In the genomic region with DNA sequence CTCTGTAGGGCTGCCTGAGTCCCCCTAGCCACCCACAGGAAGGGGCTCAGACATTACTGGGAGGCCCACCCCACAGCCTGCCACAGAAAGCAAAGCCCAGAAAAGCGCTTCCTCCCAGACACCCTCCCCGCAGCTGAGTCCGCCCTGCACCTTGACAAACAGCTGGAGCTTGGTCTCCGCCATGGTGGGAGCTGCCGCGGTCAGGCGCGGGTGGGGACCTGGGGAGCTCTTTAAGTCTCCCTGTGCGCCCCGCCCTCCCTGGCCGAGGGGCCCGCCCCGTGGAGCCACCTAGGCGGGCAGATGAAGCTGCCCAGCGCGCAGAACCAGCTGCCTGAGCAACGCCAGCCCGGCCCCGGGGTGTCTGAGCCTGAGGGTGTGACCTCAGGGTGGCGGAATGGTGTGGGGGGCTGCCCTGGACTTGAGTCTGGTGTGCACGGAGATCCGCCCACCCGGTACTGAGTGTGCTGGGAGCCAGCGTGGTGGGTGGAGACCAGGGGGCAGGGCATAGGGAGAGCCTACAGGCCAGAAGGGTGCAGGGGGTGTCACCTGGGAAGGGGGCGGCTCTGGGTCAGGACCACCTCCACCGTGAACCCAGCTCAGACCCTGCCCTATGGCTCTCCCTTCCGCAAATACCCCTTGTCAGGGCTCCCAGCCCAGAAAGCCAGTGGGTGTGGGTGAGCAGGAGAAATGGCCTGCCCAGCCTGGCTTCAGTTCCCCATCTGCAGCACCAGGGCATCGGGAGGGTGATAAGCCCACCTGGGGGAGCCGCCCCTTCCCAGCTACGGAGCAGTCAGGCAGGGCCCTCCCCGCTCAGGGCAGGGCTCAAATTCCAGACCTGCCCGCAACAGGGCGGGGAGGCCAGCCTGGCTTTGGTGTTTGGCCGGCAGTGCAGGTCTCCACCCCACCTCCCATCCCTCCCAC, we compare ENCODE assay signal across 8 cellular contexts. TPM values are rescaled to one million over a fixed set of nuclear protein-coding genes. Genes with fewer than 3 reads are reported as not detected.
DNase-seq lines count a peak whose midpoint lies in the region; ATAC-seq and TF ChIP-seq lines count a peak whose summit lies in the region.

A gene with protein sequence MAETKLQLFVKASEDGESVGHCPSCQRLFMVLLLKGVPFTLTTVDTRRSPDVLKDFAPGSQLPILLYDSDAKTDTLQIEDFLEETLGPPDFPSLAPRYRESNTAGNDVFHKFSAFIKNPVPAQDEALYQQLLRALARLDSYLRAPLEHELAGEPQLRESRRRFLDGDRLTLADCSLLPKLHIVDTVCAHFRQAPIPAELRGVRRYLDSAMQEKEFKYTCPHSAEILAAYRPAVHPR (minus strand): TSS at position 208 of the 921 bp plus-strand sequence. CDS start 25 bp downstream, at position 183.

- TF ChIP-seq POLR2A in thyroid gland (IDR thresholded peaks at IDR 0.05): peak; percentile 11 to 63

- peak in 1 of 6 experiments; percentile 11 for TF ChIP-seq CTCF in thyroid gland (IDR thresholded peaks at IDR 0.05)

- peaks cover 46 to 69% of the 10 kb centered on the region in 2 donors for H3K4me1 ChIP-seq in thyroid gland

- intact Hi-C loops in thyroid gland (cut with DNase I): loop anchor here (5.0 kb wide), 1 partner anchor 44 kb away; a partner anchor contains a TSS

- DNase-seq in COLO668 (lab: John Stamatoyannopoulos, UW; ENCODE audit: unreplicated experiment) (peak; percentile 60), MV-4-11 (lab: John Stamatoyannopoulos, UW) (peak; percentile 51), left kidney (ENCODE audit: low read depth, low spot score) (peak; percentile 51), thyroid gland (peak; percentile 90 to 92), NCI-H526 treated with DMSO at 0.1 percent for 48 hours (lab: John Stamatoyannopoulos, UW) (no peak), cerebellum (ENCODE audit: low spot score) (no peak)
- peak; percentile 30 to 32 for DNase-seq in activated T-helper 1 cell treated with anti-CD3 and anti-CD28 coated beads, Interleukin-2, amount 50 U/mL, for 16 hours (ENCODE audit: low read depth in 1 of 2, low spot score in 1 of 2)

- H3K4me3 ChIP-seq in thyroid gland (replicated peaks in 1 of 3): peak within 1 kb of the TSS; percentile 12 to 37 (median 14)

- H3K9me3 ChIP-seq in thyroid gland: no peaks in the 10 kb centered on the region

- 23 to 40% methylated on average over 1 to 19 of the region's 34 CpGs for WGBS in thyroid gland, 2 donors

- no peaks in the 10 kb centered on the region for H3K27me3 ChIP-seq in thyroid gland

- no peak for ATAC-seq in GM18511 (IDR thresholded peaks at IDR 0.05; ENCODE audit: unreplicated experiment)

- H3K36me3 ChIP-seq in thyroid gland: no peaks in the 10 kb centered on the region

- peak within 1 kb of the TSS; percentile 53 to 78 (median 69) for H3K27ac ChIP-seq in thyroid gland

RNA-seq across cellular contexts. Expression of the gene that starts here (rescaled TPM):
- total RNA-seq in thyroid gland (100 to 1,000 TPM in 3 of 4 donors, 10 to 100 TPM in 1; 97.7 to 301 (median 268) TPM), cerebellum (not detected)

Comparison
In these comparisons a context has a peak if more than half of its experiments do, and no peak if none do; other contexts are left out.
1. RNA of the gene that starts here (total RNA-seq): 97.7 to 301 TPM in thyroid gland; not detected in cerebellum (single experiment); every median in the first group is over 10 times any median in the second.
2. DNase-seq: peak in COLO668 (single experiment), MV-4-11 (single experiment), activated T-helper 1 cell treated with anti-CD3 and anti-CD28 coated beads, Interleukin-2, amount 50 U/mL, for 16 hours (2 of 2), left kidney (single experiment) and thyroid gland (2 of 2); none in NCI-H526 treated with DMSO at 0.1 percent for 48 hours (single experiment) and cerebellum (single experiment).